Comparison of ENCODE assay signal across 17 cellular contexts in genomic region chr1:13781228-13781627, GRCh38.
DNase-seq lines count a peak whose midpoint lies in the region; ATAC-seq, FAIRE-seq and TF ChIP-seq lines count a peak whose summit lies in the region.
"Had no signal": no experiment of that assay in that cellular context is flagged by ENCODE, and none has a peak within 500 bp of the region (broad histone marks: within the 10 kb centered on the region; RNA-seq: fewer than 3 reads in every experiment).

No MANE protein-coding gene starts in this region.

- H3K4me1 ChIP-seq in OCI-LY1 (ENCODE audit: insufficient read depth, low read length, severe bottlenecking) (peaks cover 49% of the 10 kb centered on the region), astrocyte (ENCODE audit: insufficient read depth, low read length) (peaks cover 18% of the 10 kb centered on the region)
- no peaks in the 10 kb centered on the region for H3K4me1 ChIP-seq in naive thymus-derived CD4-positive, alpha-beta T cell (ENCODE audit: control insufficient read depth in 2 of 2, insufficient read depth in 2 of 2, low read length in 2 of 2)
- H3K4me1 ChIP-seq: upper lobe of right lung had no signal

- H3K4me3 ChIP-seq in OCI-LY1 (ENCODE audit: low read depth, low read length, poor library complexity, severe bottlenecking) (no peak overlapping the region), astrocyte (ENCODE audit: insufficient read depth, low read depth, low read length) (no peak overlapping the region)
- H3K4me3 ChIP-seq in naive thymus-derived CD4-positive, alpha-beta T cell (ENCODE audit: low read length) = no peak overlapping the region
- H3K4me3 ChIP-seq: left lung, upper lobe of right lung had no signal

- H2AFZ ChIP-seq in OCI-LY1 (ENCODE audit: low read length) = no peak overlapping the region
- no peak overlapping the region for H2AFZ ChIP-seq in astrocyte (ENCODE audit: low read depth, low read length)

- peak; percentile 59 for FAIRE-seq in astrocyte (lab: Jason Lieb, UNC)
- FAIRE-seq: small intestine had no signal

- peak overlapping the region; percentile 65 for H3K27ac Mint-ChIP-seq in CD4-positive, alpha-beta T cell
- no peak overlapping the region for H3K27ac Mint-ChIP-seq in astrocyte (ENCODE audit: unreplicated experiment)
- peak overlapping the region in 8 of 9 donors; percentile 27 to 83 (median 62) for H3K27ac Mint-ChIP-seq in naive thymus-derived CD4-positive, alpha-beta T cell

- H3K4me3 Mint-ChIP-seq in CD4-positive, alpha-beta T cell = no peak overlapping the region
- H3K4me3 Mint-ChIP-seq in astrocyte (ENCODE audit: unreplicated experiment) = no peak overlapping the region
- no peak overlapping the region for H3K4me3 Mint-ChIP-seq in naive thymus-derived CD4-positive, alpha-beta T cell
- H3K4me3 Mint-ChIP-seq: WTC11 had no signal

- CTCF ChIA-PET in CD4-positive, alpha-beta T cell (lab: Charles Lee) = no interaction called here
- CTCF ChIA-PET in naive thymus-derived CD4-positive, alpha-beta T cell (lab: Charles Lee) = no interaction called here

- POLR2A ChIA-PET in CD4-positive, alpha-beta T cell (lab: Charles Lee) = no interaction called here
- POLR2A ChIA-PET in naive thymus-derived CD4-positive, alpha-beta T cell (lab: Charles Lee) = interaction anchor here (1.0 kb wide), 1 partner anchor 26 kb away, joined by 4 read pairs; no protein-coding TSS in a partner anchor

- H3K27me3 Mint-ChIP-seq in CD4-positive, alpha-beta T cell = no peaks in the 10 kb centered on the region
- H3K27me3 Mint-ChIP-seq in astrocyte (ENCODE audit: low read depth, unreplicated experiment) = no peaks in the 10 kb centered on the region
- no peaks in the 10 kb centered on the region for H3K27me3 Mint-ChIP-seq in naive thymus-derived CD4-positive, alpha-beta T cell

- H3K27ac ChIP-seq in CD4-positive, alpha-beta T cell (ENCODE audit: low read depth, low read length) = no peak overlapping the region
- H3K27ac ChIP-seq in OCI-LY1 (ENCODE audit: low read depth, low read length, poor library complexity, severe bottlenecking) = peak overlapping the region; percentile 36
- no peak overlapping the region for H3K27ac ChIP-seq in astrocyte (ENCODE audit: low read depth, low read length)
- H3K27ac ChIP-seq in naive thymus-derived CD4-positive, alpha-beta T cell (ENCODE audit: low read depth, low read length) = no peak overlapping the region
- H3K27ac ChIP-seq: upper lobe of right lung had no signal

- peaks cover 5% of the 10 kb centered on the region for H3K36me3 Mint-ChIP-seq in CD4-positive, alpha-beta T cell (ENCODE audit: low read depth)
- H3K36me3 Mint-ChIP-seq in astrocyte (ENCODE audit: low read depth, unreplicated experiment) = peaks cover 27% of the 10 kb centered on the region
- H3K36me3 Mint-ChIP-seq in naive thymus-derived CD4-positive, alpha-beta T cell = peaks cover 0 to 64% (median 32%) of the 10 kb centered on the region in 5 donors

- no peaks in the 10 kb centered on the region for H3K9me2 ChIP-seq in OCI-LY1 (ENCODE audit: low read depth, low read length)

- no peaks in the 10 kb centered on the region for H3K9me3 Mint-ChIP-seq in CD4-positive, alpha-beta T cell
- H3K9me3 Mint-ChIP-seq in astrocyte (ENCODE audit: unreplicated experiment) = no peaks in the 10 kb centered on the region
- no peaks in the 10 kb centered on the region for H3K9me3 Mint-ChIP-seq in naive thymus-derived CD4-positive, alpha-beta T cell
- H3K9me3 Mint-ChIP-seq: WTC11 had no signal

- ATAC-seq in CD4-positive, alpha-beta T cell (ENCODE audit: poor library complexity) = no peak
- ATAC-seq in naive thymus-derived CD4-positive, alpha-beta T cell = no peak
- no peak for ATAC-seq in Right ventricle myocardium inferior
- ATAC-seq: WTC11 had no signal

- peaks cover 20% of the 10 kb centered on the region; the same call in 1 of the 2 replicates for H4K20me1 ChIP-seq in OCI-LY1 (ENCODE audit: insufficient read depth, low read length)
- H4K20me1 ChIP-seq in astrocyte (ENCODE audit: insufficient read depth, low read length) = peaks cover 90% of the 10 kb centered on the region

- no peaks in the 10 kb centered on the region for H3K9me3 ChIP-seq in CD4-positive, alpha-beta T cell (ENCODE audit: control insufficient read depth, low read length)
- H3K9me3 ChIP-seq in OCI-LY1 (ENCODE audit: low read length) = no peaks in the 10 kb centered on the region
- H3K9me3 ChIP-seq in astrocyte (ENCODE audit: insufficient read depth, low read depth, low read length) = no peaks in the 10 kb centered on the region
- H3K9me3 ChIP-seq in naive thymus-derived CD4-positive, alpha-beta T cell (ENCODE audit: control insufficient read depth in 2 of 3, low read length in 3 of 3) = no peaks in the 10 kb centered on the region
- H3K9me3 ChIP-seq: left lung, upper lobe of right lung had no signal

- H3K4me1 Mint-ChIP-seq in CD4-positive, alpha-beta T cell (ENCODE audit: low read depth) = peaks cover 81% of the 10 kb centered on the region
- H3K4me1 Mint-ChIP-seq in astrocyte (ENCODE audit: low read depth, unreplicated experiment) = peaks cover 41% of the 10 kb centered on the region
- peaks cover 33 to 75% (median 69%) of the 10 kb centered on the region in 7 donors for H3K4me1 Mint-ChIP-seq in naive thymus-derived CD4-positive, alpha-beta T cell

- intact Hi-C loops in CD4-positive, alpha-beta T cell (cut with DNase I, micrococcal nuclease) = loop anchor here in 1 of 2 experiments (10.0 kb wide), 1 partner anchor 46 kb away; no protein-coding TSS in a partner anchor
- intact Hi-C loops in naive thymus-derived CD4-positive, alpha-beta T cell (cut with micrococcal nuclease) = no loop called here
- intact Hi-C loops in cardiac septum (cut with DNase I) (no loop called here), Right ventricle myocardium inferior (cut with DNase I) (no loop called here)

- no peak overlapping the region; the same call in 1 of the 2 replicates for H3K9ac ChIP-seq in OCI-LY1 (ENCODE audit: low read length)
- H3K9ac ChIP-seq in astrocyte (ENCODE audit: low read length) = no peak overlapping the region

- no peaks in the 10 kb centered on the region for H3K27me3 ChIP-seq in CD4-positive, alpha-beta T cell (ENCODE audit: control insufficient read depth, insufficient read depth, low read length)
- H3K27me3 ChIP-seq in OCI-LY1 (ENCODE audit: insufficient read depth, low read length) = no peaks in the 10 kb centered on the region
- H3K27me3 ChIP-seq in astrocyte (ENCODE audit: insufficient read depth, low read length) = no peaks in the 10 kb centered on the region
- no peaks in the 10 kb centered on the region for H3K27me3 ChIP-seq in naive thymus-derived CD4-positive, alpha-beta T cell (ENCODE audit: control insufficient read depth in 2 of 2, insufficient read depth in 2 of 2, low read length in 2 of 2)
- H3K27me3 ChIP-seq: left lung, upper lobe of right lung had no signal

- peaks cover 98% of the 10 kb centered on the region for H3K36me3 ChIP-seq in OCI-LY1 (ENCODE audit: insufficient read depth, low read length)
- H3K36me3 ChIP-seq in astrocyte (ENCODE audit: insufficient read depth, low read length) = peaks cover 15% of the 10 kb centered on the region
- H3K36me3 ChIP-seq in naive thymus-derived CD4-positive, alpha-beta T cell (ENCODE audit: control insufficient read depth in 2 of 3, insufficient read depth in 3 of 3, low read length in 3 of 3) = peaks cover under 1 to 100% (median 33%) of the 10 kb centered on the region in 3 experiments

- H3K4me2 ChIP-seq in OCI-LY1 (ENCODE audit: low read length) (peak overlapping the region; percentile 28; the same call in 1 of the 2 replicates), astrocyte (ENCODE audit: low read length) (no peak overlapping the region)

- TF ChIP-seq CTCF in CD4-positive, alpha-beta T cell (IDR thresholded peaks at IDR 0.05) = no peak
- TF ChIP-seq CTCF in OCI-LY1 (IDR thresholded peaks at IDR 0.05; ENCODE audit: low read length) (no peak), astrocyte (IDR thresholded peaks at IDR 0.05; ENCODE audit: insufficient read depth, low read depth, low read length) (no peak)

- peaks cover 43% of the 10 kb centered on the region for H3K79me2 ChIP-seq in OCI-LY1 (ENCODE audit: insufficient read depth, low read length)
- peaks cover 74% of the 10 kb centered on the region for H3K79me2 ChIP-seq in astrocyte (ENCODE audit: insufficient read depth, low read length)

- no peaks in the 10 kb centered on the region for H3F3A ChIP-seq in OCI-LY1 (ENCODE audit: insufficient read depth, low read length)

- no peak for DNase-seq in CD4-positive, alpha-beta T cell
- DNase-seq in astrocyte (ENCODE audit: low read depth) (no peak), NCI-H748 treated with DMSO at 0.1 percent for 48 hours (lab: John Stamatoyannopoulos, UW) (no peak), cardiac septum (ENCODE audit: low spot score) (no peak), Right ventricle myocardium inferior (ENCODE audit: missing footprints) (no peak)
- no peak for DNase-seq in naive thymus-derived CD4-positive, alpha-beta T cell
- DNase-seq: head of caudate nucleus; left lung; NCI-H1048; NCI-H2029; NCI-H345; small intestine; stimulated activated CD4-positive, alpha-beta T cell treated with anti-CD3 and anti-CD28 coated beads, Interleukin-4, amount 100 ng/mL, for 24 hours; T-helper 9 cell; upper lobe of right lung had no signal
